In the genomic region with DNA sequence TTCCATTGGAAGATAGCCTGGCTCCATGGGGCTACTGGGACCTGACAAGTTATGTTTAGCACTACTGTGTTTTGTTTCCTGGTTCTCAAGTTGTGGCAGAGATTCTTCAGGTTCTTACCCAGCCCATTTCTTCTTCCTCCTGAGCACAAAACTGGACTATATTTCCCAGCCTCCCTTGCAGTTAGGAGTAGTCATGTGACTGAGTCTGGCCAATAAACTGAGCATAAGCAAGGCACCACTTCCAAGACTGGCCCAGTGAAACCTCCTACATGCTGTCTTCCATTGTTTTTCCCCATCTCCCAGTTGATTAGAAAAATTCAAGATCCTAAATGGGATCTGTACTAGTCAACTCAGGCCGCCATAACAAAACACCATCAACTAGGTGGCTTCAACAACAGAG, we compare ENCODE assay signal across 3 cellular contexts.
A peak's percentile ranks its signal among the peaks of the same experiment; 100 is the strongest.
TF ChIP-seq lines count a peak whose summit lies in the region.

No MANE protein-coding gene starts in this region.

TF ChIP-seq in SK-N-SH, 30 proteins besides CTCF, POLR2A, EP300 and RAD21:
- TF ChIP-seq GABPA (IDR thresholded peaks at IDR 0.05; ENCODE audit: low read depth) (no peak), USF1 (IDR thresholded peaks at IDR 0.05; ENCODE audit: borderline replicate concordance, low read depth) (peak; percentile 63)
TF ChIP-seq in SK-N-SH: peak in this region for 1.

TF ChIP-seq in SK-N-SH treated with all-trans-retinoic acid at 6 μM for 48 hours, 23 proteins besides CTCF, POLR2A, EP300 and RAD21:
- TF ChIP-seq GLIS3 (CRISPR knock-in tag; IDR thresholded peaks at IDR 0.05) (no peak), TOX (CRISPR knock-in tag; IDR thresholded peaks at IDR 0.05; ENCODE audit: borderline replicate concordance) (no peak), ZFP3 (CRISPR knock-in tag; IDR thresholded peaks at IDR 0.05) (no peak), BACH2 (CRISPR knock-in tag; IDR thresholded peaks at IDR 0.05; ENCODE audit: borderline replicate concordance) (no peak), ZC3H10 (CRISPR knock-in tag; IDR thresholded peaks at IDR 0.05) (no peak), OSR1 (CRISPR knock-in tag; IDR thresholded peaks at IDR 0.05) (no peak), ISL1 (CRISPR knock-in tag; IDR thresholded peaks at IDR 0.05) (no peak), ESRRG (CRISPR knock-in tag; IDR thresholded peaks at IDR 0.05) (no peak)

TF ChIP-seq in GM12878, 131 proteins besides CTCF, POLR2A, EP300 and RAD21:
- TF ChIP-seq SMAD5 (IDR thresholded peaks at IDR 0.05; ENCODE audit: low read depth) (no peak), CHD1 (IDR thresholded peaks at IDR 0.05; ENCODE audit: low read depth, low read length) (no peak), DPF2 (IDR thresholded peaks at IDR 0.05) (no peak), MTA3 (IDR thresholded peaks at IDR 0.05; ENCODE audit: borderline replicate concordance, low read length) (no peak), SIX5 (IDR thresholded peaks at IDR 0.05; ENCODE audit: low read depth, low read length, severe bottlenecking) (peak; percentile 42)
- TF ChIP-seq, protein P1, sequence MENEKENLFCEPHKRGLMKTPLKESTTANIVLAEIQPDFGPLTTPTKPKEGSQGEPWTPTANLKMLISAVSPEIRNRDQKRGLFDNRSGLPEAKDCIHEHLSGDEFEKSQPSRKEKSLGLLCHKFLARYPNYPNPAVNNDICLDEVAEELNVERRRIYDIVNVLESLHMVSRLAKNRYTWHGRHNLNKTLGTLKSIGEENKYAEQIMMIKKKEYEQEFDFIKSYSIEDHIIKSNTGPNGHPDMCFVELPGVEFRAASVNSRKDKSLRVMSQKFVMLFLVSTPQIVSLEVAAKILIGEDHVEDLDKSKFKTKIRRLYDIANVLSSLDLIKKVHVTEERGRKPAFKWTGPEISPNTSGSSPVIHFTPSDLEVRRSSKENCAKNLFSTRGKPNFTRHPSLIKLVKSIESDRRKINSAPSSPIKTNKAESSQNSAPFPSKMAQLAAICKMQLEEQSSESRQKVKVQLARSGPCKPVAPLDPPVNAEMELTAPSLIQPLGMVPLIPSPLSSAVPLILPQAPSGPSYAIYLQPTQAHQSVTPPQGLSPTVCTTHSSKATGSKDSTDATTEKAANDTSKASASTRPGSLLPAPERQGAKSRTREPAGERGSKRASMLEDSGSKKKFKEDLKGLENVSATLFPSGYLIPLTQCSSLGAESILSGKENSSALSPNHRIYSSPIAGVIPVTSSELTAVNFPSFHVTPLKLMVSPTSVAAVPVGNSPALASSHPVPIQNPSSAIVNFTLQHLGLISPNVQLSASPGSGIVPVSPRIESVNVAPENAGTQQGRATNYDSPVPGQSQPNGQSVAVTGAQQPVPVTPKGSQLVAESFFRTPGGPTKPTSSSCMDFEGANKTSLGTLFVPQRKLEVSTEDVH (IDR thresholded peaks at IDR 0.05; ENCODE audit: low read depth, partially characterized antibody), result no peak
